In genomic region chr2:217802261-217802660, GRCh38 we compare ENCODE assay signal across 18 cellular contexts.
"Had no signal": no experiment of that assay in that cellular context is flagged by ENCODE, and none has a peak within 500 bp of the region (broad histone marks: within the 10 kb centered on the region; RNA-seq: fewer than 3 reads in every experiment).

No MANE protein-coding gene starts in this region.

- H3K4me3 ChIP-seq: cardiac muscle cell, colonic mucosa, lung, pancreas had no signal

- H3K9me3 ChIP-seq: colonic mucosa, pancreas had no signal

- DNase-seq: activated CD4-positive, alpha-beta T cell treated with anti-CD3 and anti-CD28 coated beads for 48 hours; activated CD8-positive, alpha-beta memory T cell treated with anti-CD3 and anti-CD28 coated beads, Interleukin-2, amount 50 U/mL, for 4 hours; activated CD8-positive, alpha-beta T cell treated with anti-CD3 and anti-CD28 coated beads, Interleukin-2, amount 10 ng/mL, durations not matched to agents 7 days and 5 days; activated naive CD4-positive, alpha-beta T cell; activated naive CD8-positive, alpha-beta T cell treated with anti-CD3 and anti-CD28 coated beads, Interleukin-2, amount 50 U/mL, for 24 hours; activated T-cell treated with anti-CD3 and anti-CD28 coated beads, Interleukin-2, amount 50 U/mL, for 72 hours; colonic mucosa; kidney glomerular epithelial cell; midbrain; retina; T-helper 17 cell; trophoblast cell had no signal

- H3K27me3 ChIP-seq: colonic mucosa, pancreas had no signal

- H3K36me3 ChIP-seq: colonic mucosa had no signal

- H3K4me1 ChIP-seq: colonic mucosa, pancreas had no signal

- ATAC-seq: activated CD8-positive, alpha-beta T cell treated with anti-CD3 and anti-CD28 coated beads, Interleukin-2, amount 10 ng/mL, durations not matched to agents 7 days and 5 days; activated naive CD8-positive, alpha-beta T cell treated with anti-CD3 and anti-CD28 coated beads, Interleukin-2, amount 50 U/mL, for 24 hours; activated T-cell treated with anti-CD3 and anti-CD28 coated beads, Interleukin-2, amount 50 U/mL, for 72 hours; esophagus mucosa; pancreas; SK-N-SH treated with all-trans-retinoic acid at 6 μM for 48 hours; stimulated activated memory B cell treated with anti-CD40 and anti-IgM and Interleukin-4, amounts not matched to agents 10 μg/mL and 1 μg/mL and 100 μg/mL, for 72 hours; T-helper 17 cell had no signal

- H3K27ac ChIP-seq: cardiac muscle cell, colonic mucosa, pancreas had no signal
